8 cellular contexts compared by ENCODE assay signal in genomic region chr13:19782727-19783682, GRCh38. TPM values are rescaled to one million over a fixed set of nuclear protein-coding genes. Genes with fewer than 3 reads are reported as not detected.
DNase-seq lines count a peak whose midpoint lies in the region; ATAC-seq, FAIRE-seq and TF ChIP-seq lines count a peak whose summit lies in the region.
"Not testable (repeated sequence)": the region's sequence is repeated elsewhere in the genome, so short reads cannot be mapped to it uniquely, and the experiment has no call there.

Gene PSPC1, minus strand, starts transcription at chr13:19782945. Its CDS starts 188 bp downstream, at chr13:19782757.

- peak within 1 kb of the TSS; percentile 99 for H3K27ac Mint-ChIP-seq in T-helper 2 cell treated with Interferon-gamma antibody and Interleukin-4, amounts not matched to agents 5 μg/mL and 100 μg/mL, for 36 hours

- TF ChIP-seq CTCF in ascending aorta (IDR thresholded peaks at IDR 0.05); right atrium auricular region (IDR thresholded peaks at IDR 0.05); psoas muscle (IDR thresholded peaks at IDR 0.05): not testable (repeated sequence)

- not testable (repeated sequence) for H3K36me3 ChIP-seq in ascending aorta; right atrium auricular region; psoas muscle (ENCODE audit: insufficient read depth in 1 of 2, low read depth in 1 of 2)

- not testable (repeated sequence) for H3K9me3 ChIP-seq in ascending aorta, right atrium auricular region, psoas muscle

- peaks cover 12% of the 10 kb centered on the region for H3K36me3 Mint-ChIP-seq in T-helper 2 cell treated with Interferon-gamma antibody and Interleukin-4, amounts not matched to agents 5 μg/mL and 100 μg/mL, for 36 hours (ENCODE audit: low read depth)

- 19 to 21% (median 21%) methylated on average over 50 of the region's 50 CpGs for WGBS in psoas muscle, 3 donors

- not testable (repeated sequence) for H3K4me1 Mint-ChIP-seq in T-helper 2 cell treated with Interferon-gamma antibody and Interleukin-4, amounts not matched to agents 5 μg/mL and 100 μg/mL, for 36 hours (ENCODE audit: low read depth)

- H3K9me3 Mint-ChIP-seq in T-helper 2 cell treated with Interferon-gamma antibody and Interleukin-4, amounts not matched to agents 5 μg/mL and 100 μg/mL, for 36 hours: not testable (repeated sequence)

- H3K4me1 ChIP-seq in ascending aorta, right atrium auricular region, psoas muscle: not testable (repeated sequence)

- intact Hi-C loops in ascending aorta (cut with DNase I) (loop anchor here (1.0 to 5.0 kb wide), 4 partner anchors 64 to 176 kb away; partner anchors contain the start of genes MPHOSPH8, ZMYM2 and ZMYM5), psoas muscle (cut with DNase I) (loop anchor here (1.0 to 10.0 kb wide), 4 partner anchors 79 to 172 kb away; partner anchors contain the start of genes MPHOSPH8 (in 1 of the 2), ZMYM2 (in 1 of the 2) and ZMYM5 (in 1 of the 2))

- peak within 1 kb of the TSS; percentile 99 for H3K4me3 Mint-ChIP-seq in T-helper 2 cell treated with Interferon-gamma antibody and Interleukin-4, amounts not matched to agents 5 μg/mL and 100 μg/mL, for 36 hours

- peak within 1 kb of the TSS; percentile 89 to 95 for H3K27ac ChIP-seq in ascending aorta
- H3K27ac ChIP-seq in right atrium auricular region: peak within 1 kb of the TSS; percentile 89 to 97
- H3K27ac ChIP-seq in psoas muscle: peak within 1 kb of the TSS; percentile 97

- peak within 1 kb of the TSS; percentile 77 to 83 for H3K4me3 ChIP-seq in ascending aorta
- H3K4me3 ChIP-seq in right atrium auricular region: peak within 1 kb of the TSS; percentile 77 to 89
- H3K4me3 ChIP-seq in psoas muscle: peak within 1 kb of the TSS; percentile 96

- not testable (repeated sequence) for H3K27me3 ChIP-seq in ascending aorta; right atrium auricular region; psoas muscle (ENCODE audit: insufficient read depth in 3 of 3, low read length in 2 of 3)

- H3K27me3 Mint-ChIP-seq in T-helper 2 cell treated with Interferon-gamma antibody and Interleukin-4, amounts not matched to agents 5 μg/mL and 100 μg/mL, for 36 hours (ENCODE audit: low read depth): not testable (repeated sequence)

- peak; percentile 91 for FAIRE-seq in urothelium cell line (lab: Jason Lieb, UNC)

- peak; percentile 91 to 97 for DNase-seq in NCI-H1930 (lab: John Stamatoyannopoulos, UW)
- peak; percentile 96 for DNase-seq in T-helper 2 cell treated with Interferon-gamma antibody and Interleukin-4, amounts not matched to agents 5 μg/mL and 100 μg/mL, for 36 hours (ENCODE audit: low spot score)
- peak; percentile 77 to 97 for DNase-seq in ascending aorta (ENCODE audit: low spot score in 2 of 2)
- DNase-seq in right atrium auricular region (ENCODE audit: low spot score): peak; percentile 95
- DNase-seq in psoas muscle: peak; percentile 95 to 98
- peak; percentile 93 for DNase-seq in urothelium cell line (ENCODE audit: low spot score)

- peak; percentile 89 for TF ChIP-seq POLR2A in GM15510 (IDR thresholded peaks at IDR 0.05; ENCODE audit: borderline replicate concordance, extremely low read depth, insufficient read length)

- ATAC-seq in HG02943 (IDR thresholded peaks at IDR 0.05; ENCODE audit: low read depth, unreplicated experiment): peak; percentile 86
- peak; percentile 95 to 97 (median 96) for ATAC-seq in psoas muscle

RNA-seq across cellular contexts. Expression of gene PSPC1, which starts in this region (rescaled TPM):
- total RNA-seq in ascending aorta (17.0 TPM), right atrium auricular region (10 to 100 TPM; 24.6 to 28.3 TPM), psoas muscle (10 to 100 TPM; 24.8 to 39.8 (median 31.2) TPM)
- 10 to 100 TPM; 18.1 to 24.8 (median 23.6) TPM for polyA plus RNA-seq in psoas muscle

Comparison
In these comparisons a context has a peak if more than half of its experiments do, and no peak if none do; other contexts are left out.
1. Peak in every context shown above with its lines: DNase-seq, ATAC-seq, H3K4me3 ChIP-seq and H3K27ac ChIP-seq.